Comparison of ENCODE assay signal across 8 cellular contexts in genomic region chr5:36876389-36876964, GRCh38. TPM values are rescaled to one million over a fixed set of nuclear protein-coding genes. Genes with fewer than 3 reads are reported as not detected.
DNase-seq lines count a peak whose midpoint lies in the region; ATAC-seq, FAIRE-seq and TF ChIP-seq lines count a peak whose summit lies in the region.

Gene NIPBL (plus strand): TSS chr5:36876769. CDS start chr5:36953697, 76,928 bp downstream.

- peaks cover 37% of the 10 kb centered on the region for H3K4me1 Mint-ChIP-seq in T-helper 1 cell treated with Interleukin-12 subunit alpha and Interleukin-12 subunit beta and Interleukin-4 antibody, amounts not matched to agents 30 μg/mL and 1 μg/mL, for 36 hours (ENCODE audit: low read depth)

- peaks cover 9% of the 10 kb centered on the region for H3K36me3 Mint-ChIP-seq in T-helper 1 cell treated with Interleukin-12 subunit alpha and Interleukin-12 subunit beta and Interleukin-4 antibody, amounts not matched to agents 30 μg/mL and 1 μg/mL, for 36 hours (ENCODE audit: low read depth)

- ATAC-seq in HG02885 (IDR thresholded peaks at IDR 0.05; ENCODE audit: poor library complexity, unreplicated experiment), result peak; percentile 62
- peak; percentile 91 for ATAC-seq in left ventricle myocardium superior

- peak within 1 kb of the TSS; percentile 97 for H3K27ac Mint-ChIP-seq in T-helper 1 cell treated with Interleukin-12 subunit alpha and Interleukin-12 subunit beta and Interleukin-4 antibody, amounts not matched to agents 30 μg/mL and 1 μg/mL, for 36 hours

- no peaks in the 10 kb centered on the region for H3K9me3 Mint-ChIP-seq in T-helper 1 cell treated with Interleukin-12 subunit alpha and Interleukin-12 subunit beta and Interleukin-4 antibody, amounts not matched to agents 30 μg/mL and 1 μg/mL, for 36 hours

- intact Hi-C loops in left ventricle myocardium superior (cut with micrococcal nuclease), result no loop called here

- peak within 1 kb of the TSS; percentile 90 for H3K4me3 Mint-ChIP-seq in T-helper 1 cell treated with Interleukin-12 subunit alpha and Interleukin-12 subunit beta and Interleukin-4 antibody, amounts not matched to agents 30 μg/mL and 1 μg/mL, for 36 hours

- no peaks in the 10 kb centered on the region for H3K27me3 Mint-ChIP-seq in T-helper 1 cell treated with Interleukin-12 subunit alpha and Interleukin-12 subunit beta and Interleukin-4 antibody, amounts not matched to agents 30 μg/mL and 1 μg/mL, for 36 hours (ENCODE audit: low read depth)

- FAIRE-seq in urothelium cell line (lab: Jason Lieb, UNC), result peak; percentile 52

- DNase-seq in NCI-H1694 (lab: John Stamatoyannopoulos, UW), result peak; percentile 94
- DNase-seq in amniotic stem cell (lab: John Stamatoyannopoulos, UW), result peak; percentile 87
- peak; percentile 91 for DNase-seq in left ventricle myocardium superior
- DNase-seq in pulmonary artery endothelial cell (ENCODE audit: low read depth, low spot score), result peak; percentile 81
- peak; percentile 94 for DNase-seq in urothelium cell line (ENCODE audit: low spot score)

- peak; percentile 98 for TF ChIP-seq POLR2A in GM15510 (IDR thresholded peaks at IDR 0.05; ENCODE audit: borderline replicate concordance, extremely low read depth, insufficient read length)

RNA-seq across cellular contexts. Expression of gene NIPBL, which starts in this region (rescaled TPM):
- total RNA-seq in left ventricle myocardium superior (36.7 TPM), pulmonary artery endothelial cell (24.0 and 28.9 TPM in 2 replicates)

Comparison
In these comparisons a context has a peak if more than half of its experiments do, and no peak if none do; other contexts are left out.
1. Peak in every context shown above with its lines: DNase-seq and ATAC-seq.